In the genomic region with DNA sequence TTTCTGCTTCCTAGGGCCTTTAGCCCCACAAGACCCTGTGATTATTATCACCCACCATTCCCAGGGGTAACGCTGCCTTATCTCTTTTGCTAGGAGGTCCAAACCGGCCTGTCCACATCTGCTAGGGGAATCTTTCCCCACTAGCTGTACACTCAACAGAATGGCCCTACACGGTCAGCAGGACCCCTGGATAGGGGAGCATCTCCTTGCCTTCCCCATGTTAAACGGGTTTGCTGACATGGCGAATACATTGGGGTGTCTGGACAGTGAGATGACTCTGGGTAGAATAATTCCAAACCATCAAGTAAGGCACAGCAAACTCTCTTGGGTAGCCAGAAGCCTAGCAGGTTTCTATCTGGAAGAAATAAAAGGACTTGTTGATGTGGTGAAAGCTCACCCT, we compare ENCODE assay signal across 7 cellular contexts. TPM values are rescaled to one million over a fixed set of nuclear protein-coding genes. Genes with fewer than 3 reads are reported as not detected.
DNase-seq lines count a peak whose midpoint lies in the region; ATAC-seq and TF ChIP-seq lines count a peak whose summit lies in the region.

No MANE protein-coding gene starts in this region.

- ATAC-seq in HG02852 (IDR thresholded peaks at IDR 0.05; ENCODE audit: unreplicated experiment) = no peak

- H3K27me3 ChIP-seq in H7 (ENCODE audit: control insufficient read depth, insufficient read depth, low read length) (no peaks in the 10 kb centered on the region), skeletal muscle tissue (ENCODE audit: control insufficient read depth in 3 of 3, insufficient read depth in 3 of 3, low read length in 3 of 3) (no peaks in the 10 kb centered on the region)

- H3K36me3 ChIP-seq in H7 (replicated peaks; ENCODE audit: control insufficient read depth, insufficient read depth, low read length) (peaks cover 6% of the 10 kb centered on the region), SK-N-MC (ENCODE audit: insufficient read depth, low read length) (no peaks in the 10 kb centered on the region), skeletal muscle tissue (ENCODE audit: control insufficient read depth in 3 of 3, insufficient read depth in 3 of 3, low read length in 3 of 3) (no peaks in the 10 kb centered on the region)

- H3K4me3 ChIP-seq in H7 (ENCODE audit: insufficient read depth, low read depth, low read length) (peak overlapping the region; percentile 80), SK-N-MC (peak overlapping the region; percentile 86), fibroblast of pulmonary artery (replicated peaks; ENCODE audit: low read depth, low read length) (peak overlapping the region; percentile 77), skeletal muscle tissue (ENCODE audit: low read length in 3 of 3) (peak overlapping the region; percentile 68 to 93 (median 84))

- H3K9ac ChIP-seq in SK-N-MC (ENCODE audit: insufficient read length) = peak overlapping the region; percentile 81
- H3K9ac ChIP-seq in skeletal muscle tissue (ENCODE audit: low read depth in 1 of 3, low read length in 3 of 3) = peak overlapping the region in 2 of 3 donors; percentile 74 to 75

- peaks cover 10 to 16% (median 12%) of the 10 kb centered on the region in 3 donors for H3K4me1 ChIP-seq in skeletal muscle tissue (ENCODE audit: control insufficient read depth in 3 of 3, insufficient read depth in 3 of 3, low read length in 3 of 3)

- no peak for TF ChIP-seq CTCF in fibroblast of pulmonary artery (IDR thresholded peaks at IDR 0.05; ENCODE audit: low read length, missing control alignments)
- no peak for TF ChIP-seq CTCF in GM13976 (IDR thresholded peaks at IDR 0.05; ENCODE audit: borderline replicate concordance, control extremely low read depth, extremely low read depth, insufficient read depth, missing control alignments)

- DNase-seq in H7 (peak; percentile 36), SK-N-MC (ENCODE audit: low read depth, low spot score) (no peak), fibroblast of pulmonary artery (ENCODE audit: low read depth) (no peak), LoVo (ENCODE audit: low spot score) (no peak), GM13976 (ENCODE audit: low spot score) (no peak)

- H3K27ac ChIP-seq in SK-N-MC (no peak overlapping the region), skeletal muscle tissue (ENCODE audit: low read depth, low read length) (no peak overlapping the region)

- H3K9me3 ChIP-seq in SK-N-MC (ENCODE audit: low read depth, low read length) (no peaks in the 10 kb centered on the region), skeletal muscle tissue (ENCODE audit: control insufficient read depth in 3 of 3, low read length in 3 of 3) (no peaks in the 10 kb centered on the region)

- in situ Hi-C loops in GM13976 (cut with MboI; ENCODE audit: low sequenced_read_pairs, unreplicated experiment) = no loop called here

RNA-seq across cellular contexts. Expression of gene TRAIP, which starts 0.7 kb away (rescaled TPM):
- total RNA-seq in H7 (2014; rRNA removed; shearing (Covaris generic)) = 16.1 and 24.9 TPM in 2 replicates
- total RNA-seq in skeletal muscle tissue = 2.6 TPM

RNA-seq across cellular contexts. Expression of gene CAMKV, which starts 14.0 kb away (rescaled TPM):
- total RNA-seq in H7 (2014; rRNA removed; shearing (Covaris generic)) = 38.6 and 46.8 TPM in 2 replicates
- total RNA-seq in skeletal muscle tissue = not detected

RNA-seq across cellular contexts. Expression of gene UBA7, which starts 41.9 kb away (rescaled TPM):
- total RNA-seq in H7 (2014; rRNA removed; shearing (Covaris generic)) = 0.07 and 0.55 TPM in 2 replicates
- total RNA-seq in skeletal muscle tissue = 29.7 TPM

RNA-seq across cellular contexts. Expression of gene MST1R, which starts 48.0 kb away (rescaled TPM):
- 0.76 and 2.0 TPM in 2 replicates for total RNA-seq in H7 (2014; rRNA removed; shearing (Covaris generic))
- 2.6 TPM for total RNA-seq in skeletal muscle tissue

RNA-seq across cellular contexts. Expression of gene INKA1, which starts 52.6 kb away (rescaled TPM):
- total RNA-seq in H7 (2014; rRNA removed; shearing (Covaris generic)) = 2.3 and 6.5 TPM in 2 replicates
- total RNA-seq in skeletal muscle tissue = 11.5 TPM

Comparison
In these comparisons a context has a peak if more than half of its experiments do, and no peak if none do; other contexts are left out.
1. RNA of gene CAMKV, which starts 14.0 kb away (total RNA-seq): 38.6 to 46.8 TPM in H7; not detected in skeletal muscle tissue (single experiment); every median in the first group is over 10 times any median in the second.
2. RNA of gene UBA7, which starts 41.9 kb away (total RNA-seq): 29.7 TPM in skeletal muscle tissue (single experiment); 0.07 to 0.55 TPM in H7; every median in the first group is over 10 times any median in the second.
3. Peak in every context shown above with its lines, with median percentiles within 50 percentile points of each other: H3K4me3 ChIP-seq.